In the genomic region with DNA sequence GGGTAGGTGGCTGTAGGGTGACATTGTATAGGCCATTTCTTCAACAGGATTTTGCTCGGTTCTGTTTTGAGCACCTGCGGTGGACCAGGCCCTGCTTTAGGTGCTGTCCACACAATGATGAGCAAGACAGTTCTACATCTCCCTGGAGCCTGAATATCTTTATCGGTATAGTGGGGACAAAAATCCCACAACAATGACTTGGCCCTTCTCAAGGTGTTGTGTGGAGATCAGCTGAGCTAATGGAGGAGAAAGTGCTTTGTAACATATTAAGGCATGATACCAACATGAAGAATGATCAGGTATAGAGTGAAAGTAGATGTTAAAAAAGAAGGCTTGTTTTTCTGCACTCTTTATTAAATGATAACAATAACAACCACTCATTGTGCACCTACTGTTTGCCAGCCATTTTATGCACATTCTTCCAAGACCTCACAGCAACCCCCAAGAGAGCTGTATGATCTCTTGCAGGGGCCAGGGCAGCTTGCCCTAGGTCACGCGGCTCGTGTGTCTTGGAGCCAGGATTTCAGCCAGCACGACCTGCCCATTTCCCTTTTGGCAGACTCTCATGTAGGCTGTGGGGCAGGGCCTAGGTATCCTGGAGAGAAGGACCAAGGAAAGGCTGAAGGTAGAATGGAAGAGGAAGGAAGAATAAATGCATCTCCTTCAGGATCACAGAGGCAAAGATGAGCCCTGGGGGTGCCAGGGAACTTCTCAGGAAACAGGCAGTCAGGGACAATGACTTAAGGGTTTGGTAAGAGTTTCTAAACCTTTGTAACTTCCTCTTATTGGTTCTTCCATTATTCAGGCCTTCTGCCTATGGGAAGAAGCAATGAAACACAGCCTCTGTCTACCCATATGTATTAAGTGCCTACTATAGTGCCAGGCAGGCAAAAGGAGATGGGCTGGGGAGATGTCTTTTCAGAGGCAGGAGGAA, we compare ENCODE assay signal across 9 cellular contexts. TPM values are rescaled to one million over a fixed set of nuclear protein-coding genes. Genes with fewer than 3 reads are reported as not detected.
DNase-seq lines count a peak whose midpoint lies in the region; ATAC-seq and TF ChIP-seq lines count a peak whose summit lies in the region.
"Had no signal": no experiment of that assay in that cellular context is flagged by ENCODE, and none has a peak within 500 bp of the region (broad histone marks: within the 10 kb centered on the region; RNA-seq: fewer than 3 reads in every experiment).

No MANE protein-coding gene starts in this region.

- H3K4me3 ChIP-seq in HL-60 (replicated peaks; ENCODE audit: insufficient read depth, low read length): no peak overlapping the region

- no peak overlapping the region for H3K4me3 Mint-ChIP-seq in activated naive CD4-positive, alpha-beta T cell treated with anti-CD3 and anti-CD28 coated beads for 36 hours

- no peaks in the 10 kb centered on the region for H3K36me3 Mint-ChIP-seq in activated naive CD4-positive, alpha-beta T cell treated with anti-CD3 and anti-CD28 coated beads for 36 hours (ENCODE audit: low read depth)

- peak overlapping the region; percentile 59 for H3K27ac ChIP-seq in HL-60 (replicated peaks)
- H3K27ac ChIP-seq in substantia nigra (ENCODE audit: low read depth, low read length, poor library complexity, severe bottlenecking): no peak overlapping the region

- intact Hi-C loops in activated naive CD4-positive, alpha-beta T cell treated with anti-CD3 and anti-CD28 coated beads for 36 hours (cut with micrococcal nuclease): no loop called here

- H3K27me3 ChIP-seq in HL-60 (ENCODE audit: insufficient read depth, poor library complexity, severe bottlenecking): no peaks in the 10 kb centered on the region

- no peak for DNase-seq in HL-60 (ENCODE audit: low read depth in 1 of 2, low spot score in 1 of 2)
- DNase-seq in left lobe of liver (ENCODE audit: low spot score): no peak
- no peak for DNase-seq in substantia nigra (lab: John Stamatoyannopoulos, UW)
- no peak for DNase-seq in NCI-H2196 (lab: John Stamatoyannopoulos, UW; ENCODE audit: unreplicated experiment)
- DNase-seq in activated naive CD4-positive, alpha-beta T cell treated with anti-CD3 and anti-CD28 coated beads for 36 hours: no peak
- no peak for DNase-seq in NCI-H345 treated with DMSO at 0.1 percent for 48 hours (lab: John Stamatoyannopoulos, UW; ENCODE audit: unreplicated experiment)
- DNase-seq: NCI-H82 had no signal

- no peak overlapping the region for H3K27ac Mint-ChIP-seq in activated naive CD4-positive, alpha-beta T cell treated with anti-CD3 and anti-CD28 coated beads for 36 hours

- H3K4me1 Mint-ChIP-seq in activated naive CD4-positive, alpha-beta T cell treated with anti-CD3 and anti-CD28 coated beads for 36 hours (ENCODE audit: low read depth): no peaks in the 10 kb centered on the region

- H3K9me3 Mint-ChIP-seq in activated naive CD4-positive, alpha-beta T cell treated with anti-CD3 and anti-CD28 coated beads for 36 hours: no peaks in the 10 kb centered on the region

- TF ChIP-seq CTCF in HL-60 (IDR thresholded peaks at IDR 0.05; ENCODE audit: insufficient read depth, low read length): no peak

- peak; percentile 38 for ATAC-seq in GM18861 (IDR thresholded peaks at IDR 0.05; ENCODE audit: unreplicated experiment)
- peak; percentile 38 for ATAC-seq in HG02623 (IDR thresholded peaks at IDR 0.05; ENCODE audit: unreplicated experiment)
- ATAC-seq in left lobe of liver: peak; percentile 74

- peaks cover 9% of the 10 kb centered on the region for H3K27me3 Mint-ChIP-seq in activated naive CD4-positive, alpha-beta T cell treated with anti-CD3 and anti-CD28 coated beads for 36 hours (ENCODE audit: low read depth)

- CTCF ChIA-PET in activated naive CD4-positive, alpha-beta T cell treated with anti-CD3 and anti-CD28 coated beads for 36 hours (lab: Charles Lee): interaction anchor here (1.1 kb wide), 1 partner anchor 42 kb away, joined by 3 read pairs; no protein-coding TSS in a partner anchor

RNA-seq across cellular contexts. Expression of a gene that starts 50.0 kb away (rescaled TPM):
- total RNA-seq in left lobe of liver: 4.0 TPM
- 1 to 10 TPM; 3.8 to 4.2 TPM for total RNA-seq in activated naive CD4-positive, alpha-beta T cell treated with anti-CD3 and anti-CD28 coated beads for 36 hours
